In genomic region chr10:6445671-6446278, GRCh38 we compare ENCODE assay signal across 8 cellular contexts.
DNase-seq lines count a peak whose midpoint lies in the region; ATAC-seq and TF ChIP-seq lines count a peak whose summit lies in the region.

No MANE protein-coding gene starts in this region.

- H3K27ac ChIP-seq in liver (ENCODE audit: low read depth in 1 of 2, low read length in 2 of 2) = no peak overlapping the region

- no peak for ATAC-seq in GM19452 (IDR thresholded peaks at IDR 0.05; ENCODE audit: unreplicated experiment)

- no peaks in the 10 kb centered on the region for H3K36me3 ChIP-seq in liver (ENCODE audit: control insufficient read depth in 4 of 4, insufficient read depth in 3 of 4, low read depth in 1 of 4, low read length in 3 of 4)

- no peak overlapping the region for H3K4me3 ChIP-seq in liver (ENCODE audit: low read depth in 1 of 3, low read length in 3 of 3)

- H3K27me3 ChIP-seq in liver (ENCODE audit: control insufficient read depth in 4 of 4, insufficient read depth in 4 of 4, low read length in 3 of 4) = no peaks in the 10 kb centered on the region

- peak; percentile 42 for TF ChIP-seq CTCF in liver (IDR thresholded peaks at IDR 0.05; ENCODE audit: low read depth, low read length, missing input control)

- H3K9me3 ChIP-seq in liver (ENCODE audit: control insufficient read depth in 4 of 4, low read length in 3 of 4) = no peaks in the 10 kb centered on the region

- no peak overlapping the region for H3K9ac ChIP-seq in liver (ENCODE audit: low read depth in 1 of 2, low read length in 2 of 2)

- peak; percentile 8 for DNase-seq in CMK (ENCODE audit: low read depth)
- DNase-seq in activated CD4-positive, alpha-beta T cell treated with anti-CD3 and anti-CD28 coated beads for 24 hours (ENCODE audit: low read depth in 2 of 2) = peak; percentile 43 to 45
- peak; percentile 34 for DNase-seq in cerebellar cortex (ENCODE audit: low spot score)
- peak; percentile 10 for DNase-seq in stimulated activated CD8-positive, alpha-beta memory T cell treated with anti-CD3 and anti-CD28 coated beads, Interleukin-15, amount 100 ng/mL, for 24 hours (ENCODE audit: low read depth)
- no peak for DNase-seq in NCI-H2171 treated with DMSO at 0.1 percent for 48 hours (lab: John Stamatoyannopoulos, UW)

- TF ChIP-seq EP300 in Ishikawa (IDR thresholded peaks at IDR 0.05; ENCODE audit: borderline replicate concordance) = no peak

- no peaks in the 10 kb centered on the region for H3K4me1 ChIP-seq in liver (ENCODE audit: control insufficient read depth in 4 of 4, insufficient read depth in 4 of 4, low read length in 3 of 4)

- TF ChIP-seq RAD21 in Ishikawa (IDR thresholded peaks at IDR 0.05; ENCODE audit: low read depth) (peak; percentile 46), liver (IDR thresholded peaks at IDR 0.05) (peak; percentile 61 to 72)

- WGBS in liver = 17% methylated on average over 11 of the region's 11 CpGs

TF ChIP-seq in Ishikawa, 13 proteins besides CTCF, POLR2A, EP300 and RAD21:
- TF ChIP-seq MAX (IDR thresholded peaks at IDR 0.05) (no peak), REST (IDR thresholded peaks at IDR 0.05; ENCODE audit: low read depth) (no peak), CREB1 (IDR thresholded peaks at IDR 0.05; ENCODE audit: low read depth) (no peak), EGR1 (IDR thresholded peaks at IDR 0.05) (no peak), USF1 (IDR thresholded peaks at IDR 0.05) (no peak), ZBTB7A (IDR thresholded peaks at IDR 0.05; ENCODE audit: low read depth) (no peak), TEAD4 (IDR thresholded peaks at IDR 0.05) (no peak), TAF1 (IDR thresholded peaks at IDR 0.05; ENCODE audit: low read depth) (no peak), YY1 (IDR thresholded peaks at IDR 0.05; ENCODE audit: low read depth) (no peak), NFIC (IDR thresholded peaks at IDR 0.05) (no peak)
TF ChIP-seq in Ishikawa: peak in this region for 0.

TF ChIP-seq in liver, 16 proteins besides CTCF, POLR2A, EP300 and RAD21:
- TF ChIP-seq RXRA (IDR thresholded peaks at IDR 0.05) (no peak), YY1 (IDR thresholded peaks at IDR 0.05) (no peak), HNF4G (IDR thresholded peaks at IDR 0.05) (no peak), HNF4A (conservative IDR thresholded peaks at IDR 0.05) (no peak), MAX (IDR thresholded peaks at IDR 0.05) (no peak), TAF1 (conservative IDR thresholded peaks at IDR 0.05) (no peak), ATF3 (IDR thresholded peaks at IDR 0.05) (no peak), ZBTB33 (IDR thresholded peaks at IDR 0.05) (no peak), FOXA2 (IDR thresholded peaks at IDR 0.05) (no peak), SP1 (IDR thresholded peaks at IDR 0.05) (no peak), GABPA (IDR thresholded peaks at IDR 0.05 in 1 of 2, conservative IDR thresholded peaks at IDR 0.05 in 1 of 2) (no peak), NR2F2 (IDR thresholded peaks at IDR 0.05) (no peak), FOXA1 (IDR thresholded peaks at IDR 0.05) (no peak), REST (IDR thresholded peaks at IDR 0.05) (no peak), EGR1 (IDR thresholded peaks at IDR 0.05; ENCODE audit: low read depth in 2 of 2) (no peak), JUND (IDR thresholded peaks at IDR 0.05) (no peak)
